Comparison of ENCODE assay signal across 14 cellular contexts in genomic region chr16:741986-742629, GRCh38. TPM values are rescaled to one million over a fixed set of nuclear protein-coding genes. Genes with fewer than 3 reads are reported as not detected.
DNase-seq lines count a peak whose midpoint lies in the region; ATAC-seq and TF ChIP-seq lines count a peak whose summit lies in the region.
"Had no signal": no experiment of that assay in that cellular context is flagged by ENCODE, and none has a peak within 500 bp of the region (broad histone marks: within the 10 kb centered on the region; RNA-seq: fewer than 3 reads in every experiment).

No MANE protein-coding gene starts in this region.

- H4K91ac ChIP-seq in neuronal stem cell (ENCODE audit: low read depth, low read length, poor library complexity), result no peak overlapping the region

- CTCF ChIA-PET in HEK293 (lab: Yijun Ruan, JAX), result interaction anchor here (1.4 to 3.2 kb wide), 3 partner anchors 15 to 44 kb away, joined by 5 to 16 read pairs (median 12); no protein-coding TSS in a partner anchor

- H2BK12ac ChIP-seq in neuronal stem cell (ENCODE audit: low read length), result no peak overlapping the region

- H3K4me1 Mint-ChIP-seq in activated CD4-positive, alpha-beta T cell treated with anti-CD3 and anti-CD28 coated beads, Interleukin-2, amount 10 ng/mL, durations not matched to agents 24 days and 14 days, result peaks cover 4% of the 10 kb centered on the region
- H3K4me1 Mint-ChIP-seq in activated naive CD8-positive, alpha-beta T cell treated with anti-CD3 and anti-CD28 coated beads, Interleukin-2, amount 10 ng/mL, durations not matched to agents 7 days and 5 days, result peaks cover 6% of the 10 kb centered on the region

- H4K8ac ChIP-seq in neuronal stem cell (ENCODE audit: low read depth, low read length), result no peak overlapping the region

- no peak overlapping the region for H3K4ac ChIP-seq in neuronal stem cell (ENCODE audit: low read length)

- no CpG with 5 or more reads among the region's 15 CpGs for WGBS in neuronal stem cell (ENCODE audit: extremely low coverage in 2 of 2, insufficient read length in 2 of 2, insufficient replicate concordance in 1 of 2), 2 donors

- no peak overlapping the region for H2BK5ac ChIP-seq in neuronal stem cell (ENCODE audit: low read length)

- H3K4me3 ChIP-seq in HEK293 (ENCODE audit: low read depth, low read length) (no peak overlapping the region), neuronal stem cell (ENCODE audit: low read length in 2 of 2) (no peak overlapping the region)

- H3K9me3 Mint-ChIP-seq in activated CD4-positive, alpha-beta T cell treated with anti-CD3 and anti-CD28 coated beads, Interleukin-2, amount 10 ng/mL, durations not matched to agents 24 days and 14 days, result no peaks in the 10 kb centered on the region
- no peaks in the 10 kb centered on the region for H3K9me3 Mint-ChIP-seq in activated naive CD8-positive, alpha-beta T cell treated with anti-CD3 and anti-CD28 coated beads, Interleukin-2, amount 10 ng/mL, durations not matched to agents 7 days and 5 days

- H3K27me3 ChIP-seq in neuronal stem cell (ENCODE audit: control insufficient read depth in 3 of 3, insufficient read depth in 3 of 3, low read depth in 1 of 3, low read length in 3 of 3), result no peaks in the 10 kb centered on the region

- peak overlapping the region; percentile 98 for H2AK5ac ChIP-seq in neuronal stem cell (ENCODE audit: low read depth, low read length)

- H3K4me2 ChIP-seq in neuronal stem cell (ENCODE audit: insufficient read depth, low read length, poor library complexity, severe bottlenecking), result no peak overlapping the region

- peaks cover 3 to 14% of the 10 kb centered on the region in 2 experiments; a peak in 2 of 3 replicates for H3K36me3 ChIP-seq in HEK293 (ENCODE audit: control insufficient read depth in 2 of 2, insufficient read depth in 1 of 2, low read length in 2 of 2)
- peaks cover 7 to 10% of the 10 kb centered on the region in 2 donors for H3K36me3 ChIP-seq in neuronal stem cell (replicated peaks in 1 of 2; ENCODE audit: control insufficient read depth in 2 of 2, insufficient read depth in 2 of 2, low read length in 2 of 2)

- peak overlapping the region; percentile 81 for H3K4me3 Mint-ChIP-seq in activated CD4-positive, alpha-beta T cell treated with anti-CD3 and anti-CD28 coated beads, Interleukin-2, amount 10 ng/mL, durations not matched to agents 24 days and 14 days
- H3K4me3 Mint-ChIP-seq in activated naive CD8-positive, alpha-beta T cell treated with anti-CD3 and anti-CD28 coated beads, Interleukin-2, amount 10 ng/mL, durations not matched to agents 7 days and 5 days, result peak overlapping the region; percentile 80

- peaks cover 7% of the 10 kb centered on the region for H3K79me1 ChIP-seq in neuronal stem cell (ENCODE audit: low read depth, low read length)

- H3K27ac ChIP-seq in HEK293 (ENCODE audit: extremely low read depth, low read depth, low read length) (no peak overlapping the region), neuronal stem cell (replicated peaks; ENCODE audit: low read length) (no peak overlapping the region)

- peaks cover 9% of the 10 kb centered on the region for H3K36me3 Mint-ChIP-seq in activated CD4-positive, alpha-beta T cell treated with anti-CD3 and anti-CD28 coated beads, Interleukin-2, amount 10 ng/mL, durations not matched to agents 24 days and 14 days (ENCODE audit: low read depth)
- peaks cover 2% of the 10 kb centered on the region for H3K36me3 Mint-ChIP-seq in activated naive CD8-positive, alpha-beta T cell treated with anti-CD3 and anti-CD28 coated beads, Interleukin-2, amount 10 ng/mL, durations not matched to agents 7 days and 5 days

- peak overlapping the region; percentile 21 for H3K9ac ChIP-seq in neuronal stem cell (ENCODE audit: low read depth, low read length, poor library complexity)

- H3K14ac ChIP-seq in neuronal stem cell (ENCODE audit: low read length), result peak overlapping the region; percentile 82

- H2AFZ ChIP-seq in neuronal stem cell (ENCODE audit: low read length), result no peak overlapping the region

- no peak overlapping the region for H3K27ac Mint-ChIP-seq in activated CD4-positive, alpha-beta T cell treated with anti-CD3 and anti-CD28 coated beads, Interleukin-2, amount 10 ng/mL, durations not matched to agents 24 days and 14 days
- peak overlapping the region; percentile 12 for H3K27ac Mint-ChIP-seq in activated naive CD8-positive, alpha-beta T cell treated with anti-CD3 and anti-CD28 coated beads, Interleukin-2, amount 10 ng/mL, durations not matched to agents 7 days and 5 days

- no peak overlapping the region for H2BK120ac ChIP-seq in neuronal stem cell (ENCODE audit: low read depth, low read length)

- H2BK15ac ChIP-seq in neuronal stem cell (ENCODE audit: low read length), result peak overlapping the region; percentile 75

- H3K27me3 Mint-ChIP-seq in activated CD4-positive, alpha-beta T cell treated with anti-CD3 and anti-CD28 coated beads, Interleukin-2, amount 10 ng/mL, durations not matched to agents 24 days and 14 days, result no peaks in the 10 kb centered on the region
- no peaks in the 10 kb centered on the region for H3K27me3 Mint-ChIP-seq in activated naive CD8-positive, alpha-beta T cell treated with anti-CD3 and anti-CD28 coated beads, Interleukin-2, amount 10 ng/mL, durations not matched to agents 7 days and 5 days

- no peak overlapping the region for H3K18ac ChIP-seq in neuronal stem cell (ENCODE audit: low read length)

- ATAC-seq in activated naive CD8-positive, alpha-beta T cell treated with anti-CD3 and anti-CD28 coated beads, Interleukin-2, amount 10 ng/mL, durations not matched to agents 7 days and 5 days (ENCODE audit: low read depth), result no peak
- ATAC-seq in HG03432 (IDR thresholded peaks at IDR 0.05; ENCODE audit: unreplicated experiment) (no peak), GM18907 (IDR thresholded peaks at IDR 0.05; ENCODE audit: unreplicated experiment) (no peak), GM21786 (IDR thresholded peaks at IDR 0.05; ENCODE audit: unreplicated experiment) (no peak)

- DNase-seq in activated CD4-positive, alpha-beta T cell treated with anti-CD3 and anti-CD28 coated beads, Interleukin-2, amount 10 ng/mL, durations not matched to agents 24 days and 14 days, result no peak
- DNase-seq in activated CD4-positive, alpha-beta T cell treated with anti-CD3 and anti-CD28 coated beads for 48 hours, result no peak
- no peak for DNase-seq in activated naive CD8-positive, alpha-beta T cell treated with anti-CD3 and anti-CD28 coated beads, Interleukin-2, amount 10 ng/mL, durations not matched to agents 7 days and 5 days
- no peak for DNase-seq in neuronal stem cell (ENCODE audit: low spot score)
- DNase-seq: DMS 273 treated with DMSO at 0.1 percent for 48 hours, NCI-H187, NCI-H524 treated with DMSO at 0.1 percent for 48 hours had no signal

- no peak for TF ChIP-seq CTCF in HEK293 (tag by site-specific recombination; IDR thresholded peaks at IDR 0.05)

- intact Hi-C loops in activated CD4-positive, alpha-beta T cell treated with anti-CD3 and anti-CD28 coated beads, Interleukin-2, amount 10 ng/mL, durations not matched to agents 24 days and 14 days (cut with micrococcal nuclease), result loop anchor here (1.0 to 5.0 kb wide), 3 partner anchors 27 to 567 kb away; partner anchors contain the start of genes CHTF18, METRN, RPUSD1 and UBE2I

- H3K4me1 ChIP-seq in HEK293 (ENCODE audit: control insufficient read depth, insufficient read depth, low read length) (0 out of 2 replicates have a peak, but pooled peaks cover 2% of the 10 kb centered on the region), neuronal stem cell (ENCODE audit: control insufficient read depth in 2 of 2, insufficient read depth in 1 of 2, low read depth in 1 of 2, low read length in 2 of 2) (peaks cover 4 to 5% of the 10 kb centered on the region in 2 donors)

- POLR2A ChIA-PET in HEK293 (lab: Yijun Ruan, JAX), result no interaction called here
- POLR2A ChIA-PET in activated naive CD8-positive, alpha-beta T cell treated with anti-CD3 and anti-CD28 coated beads, Interleukin-2, amount 10 ng/mL, durations not matched to agents 7 days and 5 days (lab: Charles Lee), result interaction anchor here (0.7 to 1.2 kb wide), 2 partner anchors 12 to 63 kb away, joined by 3 read pairs; no protein-coding TSS in a partner anchor

- no peaks in the 10 kb centered on the region for H3K9me3 ChIP-seq in HEK293 (ENCODE audit: control insufficient read depth, insufficient read depth, low read depth, low read length)
- no peaks in the 10 kb centered on the region for H3K9me3 ChIP-seq in neuronal stem cell (replicated peaks in 1 of 2; ENCODE audit: control insufficient read depth in 2 of 2, insufficient read depth in 1 of 2, low read depth in 1 of 2, low read length in 2 of 2)
- H3K9me3 ChIP-seq: suprapubic skin had no signal

- no peak overlapping the region for H3K23ac ChIP-seq in neuronal stem cell (ENCODE audit: low read depth, low read length, poor library complexity)

RNA-seq across cellular contexts. Expression of gene CIAO3, which starts 1.3 kb away (rescaled TPM):
- total RNA-seq in activated CD4-positive, alpha-beta T cell treated with anti-CD3 and anti-CD28 coated beads, Interleukin-2, amount 10 ng/mL, durations not matched to agents 24 days and 14 days, result 39.5 and 42.5 TPM in 2 replicates
- total RNA-seq in activated naive CD8-positive, alpha-beta T cell treated with anti-CD3 and anti-CD28 coated beads, Interleukin-2, amount 10 ng/mL, durations not matched to agents 7 days and 5 days, result 10 to 100 TPM; 39.6 to 42.4 TPM
- polyA plus RNA-seq in neuronal stem cell (2013, experiment 1 of 2), result 14.9 TPM
- 15.0 TPM for polyA plus RNA-seq in neuronal stem cell (2013, experiment 2 of 2)

RNA-seq across cellular contexts. Expression of gene HAGHL, which starts 15.2 kb away (rescaled TPM):
- 13.1 and 20.9 TPM in 2 replicates for total RNA-seq in activated CD4-positive, alpha-beta T cell treated with anti-CD3 and anti-CD28 coated beads, Interleukin-2, amount 10 ng/mL, durations not matched to agents 24 days and 14 days
- total RNA-seq in activated naive CD8-positive, alpha-beta T cell treated with anti-CD3 and anti-CD28 coated beads, Interleukin-2, amount 10 ng/mL, durations not matched to agents 7 days and 5 days, result 10 to 100 TPM; 25.8 to 34.2 TPM
- polyA plus RNA-seq in neuronal stem cell (2013, experiment 1 of 2), result 5.3 TPM
- 4.6 TPM for polyA plus RNA-seq in neuronal stem cell (2013, experiment 2 of 2)

RNA-seq across cellular contexts. Expression of gene CCDC78, which starts 15.9 kb away (rescaled TPM):
- total RNA-seq in activated CD4-positive, alpha-beta T cell treated with anti-CD3 and anti-CD28 coated beads, Interleukin-2, amount 10 ng/mL, durations not matched to agents 24 days and 14 days, result 6.9 and 8.0 TPM in 2 replicates
- 1 to 10 TPM; 5.8 to 6.1 TPM for total RNA-seq in activated naive CD8-positive, alpha-beta T cell treated with anti-CD3 and anti-CD28 coated beads, Interleukin-2, amount 10 ng/mL, durations not matched to agents 7 days and 5 days
- polyA plus RNA-seq in neuronal stem cell (2013, experiment 1 of 2), result 1.7 TPM
- polyA plus RNA-seq in neuronal stem cell (2013, experiment 2 of 2), result 1.4 TPM
- total RNA-seq: skeletal muscle tissue had no signal

RNA-seq across cellular contexts. Expression of gene MSLN, which starts 18.4 kb away (rescaled TPM):
- total RNA-seq in activated CD4-positive, alpha-beta T cell treated with anti-CD3 and anti-CD28 coated beads, Interleukin-2, amount 10 ng/mL, durations not matched to agents 24 days and 14 days, result not detected in 2 replicates
- not detected for total RNA-seq in activated naive CD8-positive, alpha-beta T cell treated with anti-CD3 and anti-CD28 coated beads, Interleukin-2, amount 10 ng/mL, durations not matched to agents 7 days and 5 days
- 0.33 TPM for polyA plus RNA-seq in neuronal stem cell (2013, experiment 1 of 2)
- polyA plus RNA-seq in neuronal stem cell (2013, experiment 2 of 2), result 0.43 TPM
- total RNA-seq: K562 had no signal
- polyA plus RNA-seq: K562 had no signal

RNA-seq across cellular contexts. Expression of gene ANTKMT, which starts 21.2 kb away (rescaled TPM):
- total RNA-seq in activated CD4-positive, alpha-beta T cell treated with anti-CD3 and anti-CD28 coated beads, Interleukin-2, amount 10 ng/mL, durations not matched to agents 24 days and 14 days, result 38.5 and 56.3 TPM in 2 replicates
- total RNA-seq in activated naive CD8-positive, alpha-beta T cell treated with anti-CD3 and anti-CD28 coated beads, Interleukin-2, amount 10 ng/mL, durations not matched to agents 7 days and 5 days, result 10 to 100 TPM; 21.6 to 23.2 TPM
- polyA plus RNA-seq in neuronal stem cell (2013, experiment 1 of 2), result 30.9 TPM
- 29.0 TPM for polyA plus RNA-seq in neuronal stem cell (2013, experiment 2 of 2)
